Comparison of ENCODE assay signal across 7 cellular contexts in genomic region chr6:109455161-109455501, GRCh38. TPM values are rescaled to one million over a fixed set of nuclear protein-coding genes. Genes with fewer than 3 reads are reported as not detected.
DNase-seq lines count a peak whose midpoint lies in the region; TF ChIP-seq lines count a peak whose summit lies in the region.

No MANE protein-coding gene starts in this region.

- no peaks in the 10 kb centered on the region for H3K9me2 ChIP-seq in GM23248 (ENCODE audit: insufficient read depth)
- H3K9me2 ChIP-seq in MM.1S (replicated peaks; ENCODE audit: insufficient read depth, low read length) = no peaks in the 10 kb centered on the region

- H3K9me3 ChIP-seq in GM23248 (ENCODE audit: low read depth) = no peaks in the 10 kb centered on the region
- no peaks in the 10 kb centered on the region for H3K9me3 ChIP-seq in MM.1S (replicated peaks; ENCODE audit: insufficient read depth, low read length)

- H3K9ac ChIP-seq in GM23248 (peak overlapping the region; percentile 91), MM.1S (ENCODE audit: low read length) (peak overlapping the region; percentile 87)

- H3K27ac ChIP-seq in GM23248 (peak overlapping the region; percentile 41), MM.1S (ENCODE audit: low read length) (peak overlapping the region; percentile 86)

- H3F3A ChIP-seq in GM23248 (ENCODE audit: insufficient read depth) = peaks cover 18% of the 10 kb centered on the region
- peaks cover 35% of the 10 kb centered on the region for H3F3A ChIP-seq in MM.1S (ENCODE audit: insufficient read depth, low read length)

- H3K27me3 Mint-ChIP-seq in activated naive CD4-positive, alpha-beta T cell treated with anti-CD3 and anti-CD28 coated beads, Interleukin-2, amount 50 U/mL, for 24 hours = no peaks in the 10 kb centered on the region

- H3K4me1 Mint-ChIP-seq in activated naive CD4-positive, alpha-beta T cell treated with anti-CD3 and anti-CD28 coated beads, Interleukin-2, amount 50 U/mL, for 24 hours = peaks cover 62% of the 10 kb centered on the region

- H2AFZ ChIP-seq in GM23248 = peak overlapping the region; percentile 82
- peak overlapping the region; percentile 82 for H2AFZ ChIP-seq in MM.1S (ENCODE audit: low read length)

- H3K4me3 ChIP-seq in GM23248 (peak overlapping the region; percentile 83), MM.1S (ENCODE audit: low read length) (peak overlapping the region; percentile 94)

- peaks cover 5% of the 10 kb centered on the region for H3K36me3 Mint-ChIP-seq in activated naive CD4-positive, alpha-beta T cell treated with anti-CD3 and anti-CD28 coated beads, Interleukin-2, amount 50 U/mL, for 24 hours

- peaks cover 18% of the 10 kb centered on the region; the same call in 1 of the 2 replicates for H3K79me2 ChIP-seq in GM23248 (ENCODE audit: insufficient read depth)
- H3K79me2 ChIP-seq in MM.1S (ENCODE audit: low read length) = peaks cover 49% of the 10 kb centered on the region

- in situ Hi-C loops in GM13977 (cut with MboI; ENCODE audit: low pct_unique_long_range_greater_than_20kb, low sequenced_read_pairs, unreplicated experiment) = no loop called here
- in situ Hi-C loops in GM23248 (cut with MboI) = no loop called here

- H3K4me3 Mint-ChIP-seq in activated naive CD4-positive, alpha-beta T cell treated with anti-CD3 and anti-CD28 coated beads, Interleukin-2, amount 50 U/mL, for 24 hours = peak overlapping the region; percentile 95

- WGBS in GM23248 (ENCODE audit: low coverage in 1 of 2, low lambda C conversion rate in 2 of 2, missing lambda C conversion rate in 2 of 2), 2 experiments = 1% methylated on average over 16 to 20 of the region's 20 CpGs

- no peak for TF ChIP-seq CTCF in GM13977 (IDR thresholded peaks at IDR 0.05; ENCODE audit: extremely low read depth, insufficient read depth, missing control alignments)
- no peak for TF ChIP-seq CTCF in MM.1S (IDR thresholded peaks at IDR 0.05; ENCODE audit: low read length)

- H4K20me1 ChIP-seq in GM23248 (ENCODE audit: insufficient read depth) = no peaks in the 10 kb centered on the region
- H4K20me1 ChIP-seq in MM.1S (ENCODE audit: insufficient read depth, low read length) = no peaks in the 10 kb centered on the region

- H3K36me3 ChIP-seq in GM23248 (ENCODE audit: low read depth) = peaks cover 7% of the 10 kb centered on the region; the same call in 1 of the 2 replicates
- no peaks in the 10 kb centered on the region for H3K36me3 ChIP-seq in MM.1S (replicated peaks; ENCODE audit: insufficient read depth, low read length)

- H3K4me1 ChIP-seq in GM23248 (ENCODE audit: insufficient read depth) (peaks cover 21% of the 10 kb centered on the region), MM.1S (ENCODE audit: low read length) (peaks cover 50% of the 10 kb centered on the region)

- H3K4me2 ChIP-seq in GM23248 (ENCODE audit: unreplicated experiment) = peak overlapping the region; percentile 63
- H3K4me2 ChIP-seq in MM.1S (ENCODE audit: low read depth, low read length) = peak overlapping the region; percentile 79; the same call in 1 of the 2 replicates

- DNase-seq in GM13977 (ENCODE audit: low spot score) = peak; percentile 70
- DNase-seq in GM23248 = peak; percentile 46
- DNase-seq in MM.1S = peak; percentile 29
- peak; percentile 50 for DNase-seq in hepatic stellate cell (ENCODE audit: low spot score)
- DNase-seq in stimulated activated CD4-positive, alpha-beta T cell treated with anti-CD3 and anti-CD28 coated beads, Interleukin-4, amount 100 ng/mL, for 1 hour = peak; percentile 51
- DNase-seq in islet precursor cell = no peak

- H3K27me3 ChIP-seq in GM23248 (replicated peaks; ENCODE audit: insufficient read depth) = no peaks in the 10 kb centered on the region
- H3K27me3 ChIP-seq in MM.1S (replicated peaks; ENCODE audit: insufficient read depth, low read length) = no peaks in the 10 kb centered on the region

- peak overlapping the region; percentile 85 for H3K27ac Mint-ChIP-seq in activated naive CD4-positive, alpha-beta T cell treated with anti-CD3 and anti-CD28 coated beads, Interleukin-2, amount 50 U/mL, for 24 hours

- H3K9me3 Mint-ChIP-seq in activated naive CD4-positive, alpha-beta T cell treated with anti-CD3 and anti-CD28 coated beads, Interleukin-2, amount 50 U/mL, for 24 hours = no peaks in the 10 kb centered on the region

RNA-seq across cellular contexts. Expression of gene MICAL1, which starts 0.4 kb away (rescaled TPM):
- total RNA-seq in GM23248 (2014; rRNA removed; shearing (Covaris generic)) = 57.8 and 60.6 TPM in 2 replicates
- polyA plus RNA-seq in GM23248 (2016; fragmentation: Nextera tagmentation; extraction: Ambion mirVana) = 25.3 and 26.1 TPM in 2 replicates

RNA-seq across cellular contexts. Expression of gene SMPD2, which starts 14.6 kb away (rescaled TPM):
- total RNA-seq in GM23248 (2014; rRNA removed; shearing (Covaris generic)) = 6.4 and 14.2 TPM in 2 replicates
- polyA plus RNA-seq in GM23248 (2016; fragmentation: Nextera tagmentation; extraction: Ambion mirVana) = 4.5 and 6.8 TPM in 2 replicates

RNA-seq across cellular contexts. Expression of gene PPIL6, which starts 14.7 kb away (rescaled TPM):
- 3.5 and 3.7 TPM in 2 replicates for total RNA-seq in GM23248 (2014; rRNA removed; shearing (Covaris generic))
- 2.8 and 3.5 TPM in 2 replicates for polyA plus RNA-seq in GM23248 (2016; fragmentation: Nextera tagmentation; extraction: Ambion mirVana)

RNA-seq across cellular contexts. Expression of gene ZBTB24, which starts 27.9 kb away (rescaled TPM):
- total RNA-seq in GM23248 (2014; rRNA removed; shearing (Covaris generic)) = 6.8 and 7.6 TPM in 2 replicates
- 3.3 and 4.0 TPM in 2 replicates for polyA plus RNA-seq in GM23248 (2016; fragmentation: Nextera tagmentation; extraction: Ambion mirVana)
